ENCODE assay signal across 23 cellular contexts in genomic region chr5:138650196-138650595, GRCh38.
"Had no signal": no experiment of that assay in that cellular context is flagged by ENCODE, and none has a peak within 500 bp of the region (broad histone marks: within the 10 kb centered on the region; RNA-seq: fewer than 3 reads in every experiment).

No MANE protein-coding gene starts in this region.

- DNase-seq: activated CD4-positive, alpha-beta T cell treated with anti-CD3 and anti-CD28 coated beads for 4 hours; activated CD4-positive, alpha-beta T cell treated with anti-CD3 and anti-CD28 coated beads, Interleukin-2, amount 50 U/mL, for 48 hours; activated CD4-positive, CD25-positive, alpha-beta regulatory T cell; activated CD8-positive, alpha-beta memory T cell treated with anti-CD3 and anti-CD28 coated beads, Interleukin-2, amount 50 U/mL, for 48 hours; activated naive CD4-positive, alpha-beta T cell; activated T-cell treated with anti-CD3 and anti-CD28 coated beads, Interleukin-2, amount 50 U/mL, for 4 hours; adrenal gland; colonic mucosa; heart right ventricle; left colon; mesenchymal stem cell; occipital lobe; stimulated activated CD4-positive, alpha-beta T cell treated with anti-CD3 and anti-CD28 coated beads, Interleukin-4, amount 100 ng/mL, for 24 hours; T-helper 1 cell; tibial artery had no signal

- FAIRE-seq: astrocyte, bronchial epithelial cell had no signal

- H3K27ac Mint-ChIP-seq: activated naive CD8-positive, alpha-beta T cell; activated T-helper 2 cell treated with anti-CD3 and anti-CD28 coated beads, Interferon-gamma antibody, Interleukin-2, Interleukin-4, amounts not matched to agents 10 μg/mL and 5 μg/mL and 100 μg/mL, durations not matched to agents 14 hours and 24 hours and 36 hours; stimulated activated naive CD8-positive, alpha-beta T cell treated with anti-CD3 and anti-CD28 coated beads, Interleukin-15, Interleukin-2, amounts not matched to agents 100 ng/mL and 50 ng/mL, for 24 hours had no signal

- H3K9me3 ChIP-seq: adrenal gland, colonic mucosa, esophagus muscularis mucosa, gastroesophageal sphincter, heart right ventricle, tibial artery had no signal

- H3K27me3 ChIP-seq: adrenal gland, colonic mucosa, gastroesophageal sphincter had no signal

- H3K4me3 ChIP-seq: colonic mucosa, esophagus muscularis mucosa, gastroesophageal sphincter, heart right ventricle, tibial artery had no signal

- H3K27ac ChIP-seq: colonic mucosa, esophagus muscularis mucosa, gastroesophageal sphincter, heart right ventricle, tibial artery had no signal

- H3K9me3 Mint-ChIP-seq: activated T-helper 2 cell treated with anti-CD3 and anti-CD28 coated beads, Interferon-gamma antibody, Interleukin-2, Interleukin-4, amounts not matched to agents 10 μg/mL and 5 μg/mL and 100 μg/mL, durations not matched to agents 14 hours and 24 hours and 36 hours; neural crest cell; stimulated activated naive CD8-positive, alpha-beta T cell treated with anti-CD3 and anti-CD28 coated beads, Interleukin-15, Interleukin-2, amounts not matched to agents 100 ng/mL and 50 ng/mL, for 24 hours had no signal

- H3K4me3 Mint-ChIP-seq: activated naive CD8-positive, alpha-beta T cell; activated T-cell treated with anti-CD3 and anti-CD28 coated beads, Interleukin-2, amount 50 U/mL, for 4 hours; neural crest cell; stimulated activated naive CD8-positive, alpha-beta T cell treated with anti-CD3 and anti-CD28 coated beads, Interleukin-15, Interleukin-2, amounts not matched to agents 100 ng/mL and 50 ng/mL, for 24 hours had no signal

- H3K36me3 Mint-ChIP-seq: activated naive CD8-positive, alpha-beta T cell had no signal

- ATAC-seq: activated T-cell treated with anti-CD3 and anti-CD28 coated beads, Interleukin-2, amount 50 U/mL, for 4 hours; gastroesophageal sphincter; left colon had no signal

- H3K4me1 ChIP-seq: colonic mucosa, tibial artery had no signal

- H3K36me3 ChIP-seq: adrenal gland, colonic mucosa, esophagus muscularis mucosa, gastroesophageal sphincter, heart right ventricle, tibial artery had no signal
